ENCODE assay signal across 8 cellular contexts in the genomic region with DNA sequence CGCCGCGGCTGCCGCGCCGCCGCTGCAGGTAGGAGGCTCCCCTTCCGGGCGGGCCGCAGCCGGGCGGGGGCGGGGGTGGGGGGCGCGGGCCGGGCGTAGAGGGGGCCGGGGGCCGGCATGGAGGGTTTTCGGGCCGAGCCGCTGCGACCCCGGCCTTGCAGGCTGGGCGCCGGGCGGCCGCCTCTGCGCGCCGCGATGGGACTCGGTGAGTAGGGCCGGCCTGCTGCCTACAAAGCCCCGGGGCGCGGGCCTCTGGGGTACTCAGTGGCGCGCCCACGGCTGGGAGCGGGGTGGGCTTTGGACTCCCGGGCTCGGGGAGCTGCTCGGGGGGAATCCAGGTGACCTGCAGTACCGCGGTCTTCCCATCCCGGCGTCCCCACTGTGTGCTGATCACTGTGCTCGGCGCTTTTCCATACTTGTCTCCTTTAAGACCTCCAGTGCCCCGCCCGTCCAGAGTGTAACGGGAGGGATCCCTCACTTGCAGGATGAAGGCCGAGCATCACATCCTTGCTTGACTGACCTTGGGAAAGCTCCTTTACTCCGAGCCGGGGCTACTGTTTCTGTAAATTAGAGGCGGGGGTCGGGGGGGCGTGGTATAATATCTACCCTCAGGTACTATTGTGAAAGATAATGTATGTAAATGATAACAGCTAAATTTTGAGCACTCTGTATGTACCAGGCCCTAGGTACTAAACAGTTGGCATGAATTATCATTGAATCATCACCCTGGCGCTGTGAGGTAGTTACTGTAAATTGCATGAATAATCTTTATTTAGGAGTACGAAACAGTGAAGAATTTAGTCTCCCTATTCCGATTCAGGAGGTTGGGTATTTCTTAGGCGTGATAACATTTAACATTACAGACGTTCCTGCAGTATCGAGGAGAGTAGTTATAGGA. TPM values are rescaled to one million over a fixed set of nuclear protein-coding genes. Genes with fewer than 3 reads are reported as not detected.
A peak's percentile ranks its signal among the peaks of the same experiment; 100 is the strongest.
DNase-seq lines count a peak whose midpoint lies in the region; ATAC-seq lines count a peak whose summit lies in the region.

No MANE protein-coding gene starts in this region.

- H3K4me3 Mint-ChIP-seq in IgD-negative memory B cell, result peak overlapping the region; percentile 82 to 92 (median 84)
- peak overlapping the region; percentile 78 for H3K4me3 Mint-ChIP-seq in T-helper 1 cell treated with Interleukin-12 subunit alpha and Interleukin-12 subunit beta and Interleukin-4 antibody, amounts not matched to agents 30 μg/mL and 1 μg/mL, for 36 hours

- no peaks in the 10 kb centered on the region for H3K9me3 Mint-ChIP-seq in IgD-negative memory B cell
- no peaks in the 10 kb centered on the region for H3K9me3 Mint-ChIP-seq in T-helper 1 cell treated with Interleukin-12 subunit alpha and Interleukin-12 subunit beta and Interleukin-4 antibody, amounts not matched to agents 30 μg/mL and 1 μg/mL, for 36 hours

- H3K4me1 Mint-ChIP-seq in IgD-negative memory B cell, result peaks cover 16 to 37% (median 27%) of the 10 kb centered on the region in 3 donors
- peaks cover 18% of the 10 kb centered on the region for H3K4me1 Mint-ChIP-seq in T-helper 1 cell treated with Interleukin-12 subunit alpha and Interleukin-12 subunit beta and Interleukin-4 antibody, amounts not matched to agents 30 μg/mL and 1 μg/mL, for 36 hours (ENCODE audit: low read depth)

- H3K27me3 Mint-ChIP-seq in IgD-negative memory B cell, result peaks cover 2% of the 10 kb centered on the region
- H3K27me3 Mint-ChIP-seq in T-helper 1 cell treated with Interleukin-12 subunit alpha and Interleukin-12 subunit beta and Interleukin-4 antibody, amounts not matched to agents 30 μg/mL and 1 μg/mL, for 36 hours (ENCODE audit: low read depth), result peaks cover 21% of the 10 kb centered on the region

- peak overlapping the region in 2 of 3 donors; percentile 66 to 75 for H3K27ac Mint-ChIP-seq in IgD-negative memory B cell
- H3K27ac Mint-ChIP-seq in T-helper 1 cell treated with Interleukin-12 subunit alpha and Interleukin-12 subunit beta and Interleukin-4 antibody, amounts not matched to agents 30 μg/mL and 1 μg/mL, for 36 hours, result peak overlapping the region; percentile 23

- H3K27me3 ChIP-seq in layer of hippocampus (ENCODE audit: control insufficient read depth, insufficient read depth, low read length), result no peaks in the 10 kb centered on the region

- DNase-seq in ELF-1 (ENCODE audit: low read depth, low spot score) (peak; percentile 71), DMS153 (lab: John Stamatoyannopoulos, UW) (no peak)
- DNase-seq in stimulated activated CD4-positive, alpha-beta T cell treated with anti-CD3 and anti-CD28 coated beads, Interleukin-15, amount 100 ng/mL, for 24 hours, result peak; percentile 47

- ATAC-seq in GM21723 (IDR thresholded peaks at IDR 0.05; ENCODE audit: unreplicated experiment), result peak; percentile 63

- H3K36me3 Mint-ChIP-seq in IgD-negative memory B cell, result peaks cover 3% of the 10 kb centered on the region
- H3K36me3 Mint-ChIP-seq in T-helper 1 cell treated with Interleukin-12 subunit alpha and Interleukin-12 subunit beta and Interleukin-4 antibody, amounts not matched to agents 30 μg/mL and 1 μg/mL, for 36 hours (ENCODE audit: low read depth), result peaks cover 4% of the 10 kb centered on the region

- H3K27ac ChIP-seq in cingulate gyrus (ENCODE audit: low read depth, low read length) (peak overlapping the region; percentile 54), layer of hippocampus (ENCODE audit: low read depth, low read length) (peak overlapping the region; percentile 75)

RNA-seq across cellular contexts. Expression of gene MSANTD3, which starts 0.7 kb away (rescaled TPM):
- polyA plus RNA-seq in IgD-negative memory B cell, result 4.7 TPM

RNA-seq across cellular contexts. Expression of gene TMEFF1, which starts 45.3 kb away (rescaled TPM):
- not detected for polyA plus RNA-seq in IgD-negative memory B cell
